In the genomic region with DNA sequence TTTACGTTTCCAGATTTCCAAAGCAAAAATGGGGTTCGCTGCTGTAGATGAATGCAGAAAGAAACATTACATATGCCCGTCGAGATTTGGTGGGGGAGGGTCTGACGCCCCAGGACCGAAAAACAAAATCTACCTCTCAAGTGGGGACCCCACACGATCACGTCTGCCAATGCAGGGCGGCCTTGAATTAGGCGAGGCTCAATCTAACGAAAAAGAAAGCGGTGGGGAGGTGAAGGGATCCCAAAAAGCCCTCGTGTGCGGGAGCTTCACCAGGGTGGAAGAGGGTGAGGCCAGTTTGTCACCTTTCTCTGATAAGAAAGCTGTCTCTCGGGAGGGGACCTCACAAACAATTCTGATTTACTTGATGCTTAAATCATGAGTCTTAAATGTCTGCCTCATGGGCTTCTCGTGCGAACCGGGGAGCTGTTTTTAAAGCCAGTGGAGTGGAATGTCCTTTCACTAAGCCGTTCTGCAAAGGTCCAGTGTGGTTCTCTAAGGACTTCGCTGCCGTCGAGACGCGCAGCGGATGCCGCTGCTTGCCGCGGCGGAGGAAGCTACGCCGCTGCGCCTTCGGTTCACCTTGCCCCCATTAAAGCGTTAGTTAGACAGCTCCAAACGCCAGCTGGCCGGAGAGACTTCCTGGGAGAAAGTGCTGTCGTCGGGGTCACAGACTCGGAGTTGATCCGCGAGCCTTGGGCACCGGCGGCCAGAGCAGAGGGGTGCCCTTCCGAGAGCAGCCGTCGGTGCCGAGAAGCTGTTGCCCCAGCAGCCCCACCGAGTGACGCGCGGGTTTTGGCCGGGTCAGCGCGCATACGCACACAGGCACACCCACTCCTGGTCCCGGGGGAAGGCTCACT, we compare ENCODE assay signal across 14 cellular contexts. TPM values are rescaled to one million over a fixed set of nuclear protein-coding genes. Genes with fewer than 3 reads are reported as not detected.
DNase-seq lines count a peak whose midpoint lies in the region; ATAC-seq, FAIRE-seq and TF ChIP-seq lines count a peak whose summit lies in the region.
"Had no signal": no experiment of that assay in that cellular context is flagged by ENCODE, and none has a peak within 500 bp of the region (broad histone marks: within the 10 kb centered on the region; RNA-seq: fewer than 3 reads in every experiment).

No MANE protein-coding gene starts in this region.

- no peaks in the 10 kb centered on the region for H3K36me3 ChIP-seq in ascending aorta

- CTCF ChIA-PET in CD4-positive, alpha-beta T cell (lab: Charles Lee), result interaction anchor here (1.1 to 2.3 kb wide), 4 partner anchors 10 to 246 kb away, joined by 4 to 11 read pairs (median 8); partner anchors contain the start of gene BUB3

- peaks cover 90% of the 10 kb centered on the region for H3K27me3 Mint-ChIP-seq in CD4-positive, alpha-beta T cell
- peaks cover 58 to 76% of the 10 kb centered on the region in 2 donors for H3K27me3 Mint-ChIP-seq in natural killer cell (ENCODE audit: low read depth in 2 of 2)

- intact Hi-C loops in CD4-positive, alpha-beta T cell (cut with DNase I, micrococcal nuclease), result loop anchor here (5.0 kb wide), 5 partner anchors 92 to 1253 kb away; no protein-coding TSS in a partner anchor
- intact Hi-C loops in ascending aorta (cut with DNase I) (no loop called here), natural killer cell (cut with micrococcal nuclease) (loop anchor here (10.0 kb wide), 1 partner anchor 831 kb away; no protein-coding TSS in a partner anchor)

- no peak for TF ChIP-seq POLR2A in GM12892 (IDR thresholded peaks at IDR 0.05; ENCODE audit: low read depth, low read length)

- peak overlapping the region; percentile 22 for H3K27ac Mint-ChIP-seq in CD4-positive, alpha-beta T cell
- no peak overlapping the region for H3K27ac Mint-ChIP-seq in natural killer cell

- no peaks in the 10 kb centered on the region for H3K9me3 ChIP-seq in CD4-positive, alpha-beta T cell (ENCODE audit: control insufficient read depth, low read length)
- H3K9me3 ChIP-seq in ascending aorta, result no peaks in the 10 kb centered on the region

- peak overlapping the region; percentile 70 for H3K4me3 Mint-ChIP-seq in CD4-positive, alpha-beta T cell
- peak overlapping the region; percentile 57 for H3K4me3 Mint-ChIP-seq in natural killer cell

- H3K9me3 Mint-ChIP-seq in CD4-positive, alpha-beta T cell, result no peaks in the 10 kb centered on the region
- H3K9me3 Mint-ChIP-seq in natural killer cell, result no peaks in the 10 kb centered on the region

- no peak for DNase-seq in CD4-positive, alpha-beta T cell
- DNase-seq in GM12892 (ENCODE audit: insufficient read length), result no peak
- no peak for DNase-seq in ascending aorta (ENCODE audit: low spot score in 2 of 2)
- no peak for DNase-seq in natural killer cell
- no peak for DNase-seq in NCI-H2171 (lab: John Stamatoyannopoulos, UW)
- DNase-seq: left colon, small intestine had no signal

- peaks cover 15 to 36% of the 10 kb centered on the region in 2 donors for H3K4me1 ChIP-seq in ascending aorta

- peak; percentile 65 for FAIRE-seq in GM12892 (lab: Jason Lieb, UNC)
- FAIRE-seq: small intestine had no signal

- peaks cover 41% of the 10 kb centered on the region for H3K4me1 Mint-ChIP-seq in CD4-positive, alpha-beta T cell (ENCODE audit: low read depth)
- H3K4me1 Mint-ChIP-seq in natural killer cell, result peaks cover 20 to 28% of the 10 kb centered on the region in 2 donors

- H3K36me3 Mint-ChIP-seq in CD4-positive, alpha-beta T cell (ENCODE audit: low read depth), result no peaks in the 10 kb centered on the region
- no peaks in the 10 kb centered on the region for H3K36me3 Mint-ChIP-seq in natural killer cell

- peak overlapping the region; percentile 7 to 40 for H3K4me3 ChIP-seq in ascending aorta

- ATAC-seq in CD4-positive, alpha-beta T cell (ENCODE audit: poor library complexity), result no peak
- ATAC-seq in natural killer cell (no peak), HG02884 (IDR thresholded peaks at IDR 0.05; ENCODE audit: unreplicated experiment) (no peak), HG03565 (IDR thresholded peaks at IDR 0.05; ENCODE audit: unreplicated experiment) (no peak), GM18868 (IDR thresholded peaks at IDR 0.05; ENCODE audit: unreplicated experiment) (no peak)
- ATAC-seq: left colon had no signal

- peaks cover 83% of the 10 kb centered on the region for H3K27me3 ChIP-seq in CD4-positive, alpha-beta T cell (ENCODE audit: control insufficient read depth, insufficient read depth, low read length)
- H3K27me3 ChIP-seq in ascending aorta, result peaks cover 50% of the 10 kb centered on the region

- H3K27ac ChIP-seq in CD4-positive, alpha-beta T cell (ENCODE audit: low read depth, low read length), result no peak overlapping the region
- no peak overlapping the region for H3K27ac ChIP-seq in ascending aorta

- POLR2A ChIA-PET in CD4-positive, alpha-beta T cell (lab: Charles Lee), result interaction anchor here (1.3 kb wide), 1 partner anchor 20 kb away, joined by 8 read pairs; the partner anchor contains the start of gene BUB3

- TF ChIP-seq CTCF in CD4-positive, alpha-beta T cell (IDR thresholded peaks at IDR 0.05), result no peak
- no peak for TF ChIP-seq CTCF in ascending aorta (IDR thresholded peaks at IDR 0.05)
- no peak for TF ChIP-seq CTCF in natural killer cell (IDR thresholded peaks at IDR 0.05)

RNA-seq across cellular contexts. Expression of gene HMX3, which starts 1.5 kb away (rescaled TPM):
- total RNA-seq in CD4-positive, alpha-beta T cell, result under 1 TPM in 1 of 2 experiments, not detected in 1; 0.34 TPM
- 0.47 TPM for polyA plus RNA-seq in GM12892 (2012; ENCODE audit: missing spikeins)
- total RNA-seq in ascending aorta (not detected), natural killer cell (under 1 TPM in 1 of 3 donors, not detected in 2; 0.33 TPM)
- total RNA-seq: epithelial cell of proximal tubule, G401, HT1080, subcutaneous adipose tissue had no signal

RNA-seq across cellular contexts. Expression of gene HMX2, which starts 13.7 kb away (rescaled TPM):
- total RNA-seq in CD4-positive, alpha-beta T cell, result not detected
- polyA plus RNA-seq in GM12892 (2012; ENCODE audit: missing spikeins), result 3.0 TPM
- total RNA-seq in ascending aorta (not detected), natural killer cell (not detected)
- total RNA-seq: epithelial cell of proximal tubule, G401, subcutaneous adipose tissue had no signal

RNA-seq across cellular contexts. Expression of gene BUB3, which starts 19.9 kb away (rescaled TPM):
- total RNA-seq in CD4-positive, alpha-beta T cell, result 100 to 1,000 TPM; 167 to 178 TPM
- polyA plus RNA-seq in GM12892 (2012; ENCODE audit: missing spikeins), result 165 TPM
- total RNA-seq in ascending aorta (12.2 TPM), natural killer cell (100 to 1,000 TPM; 122 to 145 (median 125) TPM)
